26 cellular contexts compared by ENCODE assay signal in genomic region chr9:105950448-105950847, GRCh38.
"Had no signal": no experiment of that assay in that cellular context is flagged by ENCODE, and none has a peak within 500 bp of the region (broad histone marks: within the 10 kb centered on the region; RNA-seq: fewer than 3 reads in every experiment).

No MANE protein-coding gene starts in this region.

- ATAC-seq: naive thymus-derived CD8-positive, alpha-beta T cell; psoas muscle; right cardiac atrium; right lobe of liver; stimulated activated effector memory CD8-positive, alpha-beta T cell treated with anti-CD3 and anti-CD28 coated beads, Interleukin-12 subunit alpha, Interleukin-12 subunit beta, amount 100 ng/mL, for 72 hours; stimulated activated naive CD8-positive, alpha-beta T cell treated with anti-CD3 and anti-CD28 coated beads, Interleukin-15, amount 100 ng/mL, for 72 hours; stimulated activated naive CD8-positive, alpha-beta T cell treated with anti-CD3 and anti-CD28 coated beads, Interleukin-15, Interleukin-2, amounts not matched to agents 100 U/mL and 50 U/mL, for 24 hours; upper lobe of right lung had no signal

- H3K36me3 ChIP-seq: ovary, right lobe of liver, sigmoid colon, suprapubic skin, tibial artery, transverse colon, upper lobe of right lung, uterus had no signal

- H3K4me3 ChIP-seq: ovary, psoas muscle, right lobe of liver, sigmoid colon, suprapubic skin, testis, tibial artery, transverse colon, upper lobe of right lung, uterus had no signal

- DNase-seq: naive thymus-derived CD8-positive, alpha-beta T cell; nephron progenitor cell; occipital lobe; ovary; posterior cingulate gyrus; psoas muscle; right cardiac atrium; right lobe of liver; sigmoid colon; small intestine; stimulated activated CD4-positive, alpha-beta T cell treated with anti-CD3 and anti-CD28 coated beads, Interleukin-15, amount 100 ng/mL, for 24 hours; stimulated activated CD4-positive, alpha-beta T cell treated with anti-CD3 and anti-CD28 coated beads, Interleukin-2, amount 100 ng/mL, for 24 hours; stimulated activated CD4-positive, alpha-beta T cell treated with anti-CD3 and anti-CD28 coated beads, Interleukin-2, amount 100 ng/mL, for 48 hours; stimulated activated CD4-positive, alpha-beta T cell treated with anti-CD3 and anti-CD28 coated beads, Interleukin-4, amount 100 ng/mL, for 24 hours; stimulated activated naive CD4-positive, alpha-beta T cell; stimulated activated naive CD8-positive, alpha-beta T cell treated with anti-CD3 and anti-CD28 coated beads, Interleukin-15, amount 100 ng/mL, for 72 hours; stimulated activated naive CD8-positive, alpha-beta T cell treated with anti-CD3 and anti-CD28 coated beads, Interleukin-15, Interleukin-2, amounts not matched to agents 100 U/mL and 50 U/mL, for 24 hours; substantia nigra; testis; tibial artery; transverse colon; upper lobe of right lung; uterus had no signal

- H3K9me3 ChIP-seq: ovary, right lobe of liver, testis, transverse colon, upper lobe of right lung, uterus had no signal

- H2AFZ ChIP-seq: parathyroid adenoma had no signal

- H3K4me1 ChIP-seq: parathyroid adenoma, psoas muscle, right lobe of liver, sigmoid colon, suprapubic skin, testis, tibial artery, transverse colon, upper lobe of right lung, uterus had no signal

- H3K27ac ChIP-seq: ovary, parathyroid adenoma, psoas muscle, right lobe of liver, sigmoid colon, suprapubic skin, testis, tibial artery, transverse colon, upper lobe of right lung, uterus had no signal

- FAIRE-seq: small intestine had no signal

- H3K9ac ChIP-seq: parathyroid adenoma had no signal

- H3K27me3 ChIP-seq: ovary, right lobe of liver, sigmoid colon, suprapubic skin, testis, tibial artery, transverse colon, upper lobe of right lung, uterus had no signal

- H3K79me2 ChIP-seq: parathyroid adenoma had no signal
